10 cellular contexts compared by ENCODE assay signal in genomic region chr16:30166202-30166902, GRCh38. TPM values are rescaled to one million over a fixed set of nuclear protein-coding genes. Genes with fewer than 3 reads are reported as not detected.
DNase-seq lines count a peak whose midpoint lies in the region; ATAC-seq and TF ChIP-seq lines count a peak whose summit lies in the region.
"Had no signal": no experiment of that assay in that cellular context is flagged by ENCODE, and none has a peak within 500 bp of the region (broad histone marks: within the 10 kb centered on the region; RNA-seq: fewer than 3 reads in every experiment).

No MANE protein-coding gene starts in this region.

- H3K4me2 ChIP-seq in BLaER1: peak overlapping the region; percentile 52

- H3K4me1 ChIP-seq in BLaER1: peaks cover 15% of the 10 kb centered on the region
- H3K4me1 ChIP-seq: Caco-2 had no signal

- DNase-seq in GM19238 (ENCODE audit: insufficient read length, low spot score) (peak; percentile 77), NB4 (ENCODE audit: low read depth) (peak; percentile 97), NCI-H748 (lab: John Stamatoyannopoulos, UW; ENCODE audit: unreplicated experiment) (no peak)
- DNase-seq in activated CD4-positive, alpha-beta T cell treated with anti-CD3 and anti-CD28 coated beads for 4 hours: no peak
- DNase-seq: Caco-2, mesendoderm had no signal

- TF ChIP-seq POLR2A in NB4 (IDR thresholded peaks at IDR 0.05; ENCODE audit: extremely low read depth, insufficient read length): no peak

- no peaks in the 10 kb centered on the region for H3K27me3 ChIP-seq in BLaER1

- no peak for TF ChIP-seq CTCF in NB4 (IDR thresholded peaks at IDR 0.05; ENCODE audit: low read depth, low read length)

- H3K9me3 ChIP-seq in BLaER1: no peaks in the 10 kb centered on the region
- H3K9me3 ChIP-seq: Caco-2 had no signal

- H3K9ac ChIP-seq in BLaER1: no peak overlapping the region

- H3K4me3 ChIP-seq in BLaER1 (no peak overlapping the region), NB4 (ENCODE audit: low read depth, low read length) (no peak overlapping the region)

- no peak overlapping the region for H3K27ac ChIP-seq in BLaER1

- H4K20me1 ChIP-seq in BLaER1: no peaks in the 10 kb centered on the region

- no peaks in the 10 kb centered on the region for H3K36me3 ChIP-seq in BLaER1

- ATAC-seq in esophagus mucosa (peak; percentile 51), HG03571 (IDR thresholded peaks at IDR 0.05; ENCODE audit: unreplicated experiment) (no peak), GM18498 (IDR thresholded peaks at IDR 0.05; ENCODE audit: unreplicated experiment) (no peak)

RNA-seq across cellular contexts. Expression of gene CORO1A, which starts 17.1 kb away (rescaled TPM):
- total RNA-seq in esophagus mucosa: 9.0 TPM

RNA-seq across cellular contexts. Expression of gene BOLA2B, which starts 27.1 kb away (rescaled TPM):
- 131 TPM for total RNA-seq in esophagus mucosa

RNA-seq across cellular contexts. Expression of gene SLX1A, which starts 27.3 kb away (rescaled TPM):
- 27.9 TPM for total RNA-seq in esophagus mucosa

RNA-seq across cellular contexts. Expression of gene SULT1A3, which starts 32.7 kb away (rescaled TPM):
- 7.1 TPM for total RNA-seq in esophagus mucosa

RNA-seq across cellular contexts. Expression of gene MAPK3, which starts 43.3 kb away (rescaled TPM):
- total RNA-seq in esophagus mucosa: 126 TPM

Comparison
In these comparisons a context has a peak if more than half of its experiments do, and no peak if none do; other contexts are left out.
1. DNase-seq: peak in GM19238 (single experiment) and NB4 (single experiment); none in NCI-H748 (single experiment) and activated CD4-positive, alpha-beta T cell treated with anti-CD3 and anti-CD28 coated beads for 4 hours (0 of 2).